In genomic region chr1:8344893-8345507, GRCh38 we compare ENCODE assay signal across 23 cellular contexts. TPM values are rescaled to one million over a fixed set of nuclear protein-coding genes. Genes with fewer than 3 reads are reported as not detected.
A peak's percentile ranks its signal among the peaks of the same experiment; 100 is the strongest.
DNase-seq lines count a peak whose midpoint lies in the region; ATAC-seq and TF ChIP-seq lines count a peak whose summit lies in the region.
"Had no signal": no experiment of that assay in that cellular context is flagged by ENCODE, and none has a peak within 500 bp of the region (broad histone marks: within the 10 kb centered on the region; RNA-seq: fewer than 3 reads in every experiment).

No MANE protein-coding gene starts in this region.

- POLR2A ChIA-PET in IMR-90 (lab: Charles Lee; ENCODE audit: unreplicated experiment) = no interaction called here

- no peak for TF ChIP-seq POLR2A in IMR-90 (IDR thresholded peaks at IDR 0.05; ENCODE audit: low read depth, low read length)

- peak overlapping the region; percentile 49; the same call in 1 of the 2 replicates for H2BK20ac ChIP-seq in IMR-90 (ENCODE audit: low read depth, low read length)

- H3K56ac ChIP-seq in IMR-90 (ENCODE audit: extremely low read depth, insufficient read depth, low read length) = no peak overlapping the region

- peaks cover 12% of the 10 kb centered on the region for H3K9me1 ChIP-seq in IMR-90 (ENCODE audit: insufficient read depth, low read length)

- intact Hi-C loops in natural killer cell (cut with micrococcal nuclease) (no loop called here), IMR-90 (cut with micrococcal nuclease) (no loop called here), left colon (cut with DNase I, micrococcal nuclease) (loop anchor here (5.0 to 10.0 kb wide), 2 partner anchors 330 to 363 kb away; no protein-coding TSS in a partner anchor)

- no peaks in the 10 kb centered on the region for H3K36me3 Mint-ChIP-seq in natural killer cell treated with Interleukin-12 subunit alpha and Interleukin-12 subunit beta and Interleukin-15 and Interleukin-18, amount 100 ng/mL, for 72 hours
- H3K36me3 Mint-ChIP-seq in natural killer cell (no peaks in the 10 kb centered on the region), glutamatergic neuron (ENCODE audit: unreplicated experiment) (peaks cover 11% of the 10 kb centered on the region)
- H3K36me3 Mint-ChIP-seq: CD8-positive, alpha-beta T cell had no signal

- dilution Hi-C loops in IMR-90 (cut with HindIII; ENCODE audit: low sequenced_read_pairs, unreplicated experiment) = no loop called here

- no peaks in the 10 kb centered on the region for H3K27me3 ChIP-seq in IMR-90 (ENCODE audit: control insufficient read depth, insufficient read depth, low read length)

- CTCF ChIA-PET in IMR-90 (lab: Yijun Ruan, JAX) = no interaction called here

- 95 to 100% methylated on average over 2 to 9 of the region's 10 CpGs for WGBS in IMR-90 (ENCODE audit: extremely low coverage in 2 of 2, insufficient read length in 1 of 2), 2 experiments

- ATAC-seq in natural killer cell treated with Interleukin-12 subunit alpha and Interleukin-12 subunit beta and Interleukin-15 and Interleukin-18, amount 100 ng/mL, for 72 hours = no peak
- ATAC-seq in natural killer cell = no peak
- ATAC-seq in IMR-90 (ENCODE audit: low read depth) = no peak
- no peak for ATAC-seq in left colon
- ATAC-seq: CD8-positive, alpha-beta T cell had no signal

- H3K14ac ChIP-seq in IMR-90 (replicated peaks; ENCODE audit: low read depth, low read length) = no peak overlapping the region

- no peaks in the 10 kb centered on the region for H4K20me1 ChIP-seq in IMR-90 (ENCODE audit: insufficient read depth, low read length)

- H3K9me3 ChIP-seq in IMR-90 (ENCODE audit: control insufficient read depth, insufficient read depth, low read length) = no peaks in the 10 kb centered on the region

- no peak overlapping the region for H3K9ac ChIP-seq in IMR-90 (ENCODE audit: low read depth, low read length)

- H4K91ac ChIP-seq in IMR-90 (ENCODE audit: insufficient read depth, low read depth, low read length) = peak overlapping the region; percentile 61

- H2AK5ac ChIP-seq in IMR-90 (ENCODE audit: low read depth, low read length) = peak overlapping the region; percentile 95

- no peaks in the 10 kb centered on the region for H3K9me3 Mint-ChIP-seq in natural killer cell treated with Interleukin-12 subunit alpha and Interleukin-12 subunit beta and Interleukin-15 and Interleukin-18, amount 100 ng/mL, for 72 hours
- no peaks in the 10 kb centered on the region for H3K9me3 Mint-ChIP-seq in natural killer cell
- peaks cover 25% of the 10 kb centered on the region for H3K9me3 Mint-ChIP-seq in glutamatergic neuron (ENCODE audit: unreplicated experiment)
- H3K9me3 Mint-ChIP-seq: CD8-positive, alpha-beta T cell had no signal

- H3K27ac Mint-ChIP-seq in natural killer cell treated with Interleukin-12 subunit alpha and Interleukin-12 subunit beta and Interleukin-15 and Interleukin-18, amount 100 ng/mL, for 72 hours = no peak overlapping the region
- H3K27ac Mint-ChIP-seq in natural killer cell (no peak overlapping the region), glutamatergic neuron (ENCODE audit: unreplicated experiment) (peak overlapping the region; percentile 6)
- H3K27ac Mint-ChIP-seq: CD8-positive, alpha-beta T cell had no signal

- H2BK120ac ChIP-seq in IMR-90 (ENCODE audit: low read depth, low read length) = peak overlapping the region; percentile 60

- peak overlapping the region; percentile 48 for H2BK5ac ChIP-seq in IMR-90 (ENCODE audit: low read depth, low read length, poor library complexity, severe bottlenecking)

- H3K36me3 ChIP-seq in IMR-90 (ENCODE audit: control insufficient read depth, insufficient read depth, low read length) = no peaks in the 10 kb centered on the region

- 0 out of 4 replicates have a peak, but pooled peaks cover 0 to 3% of the 10 kb centered on the region in 2 experiments for H3K79me1 ChIP-seq in IMR-90 (ENCODE audit: low read depth in 1 of 2, low read length in 2 of 2)

- DNase-seq in natural killer cell treated with Interleukin-12 subunit alpha and Interleukin-12 subunit beta and Interleukin-15 and Interleukin-18, amount 100 ng/mL, for 72 hours (ENCODE audit: low spot score) = peak; percentile 34
- DNase-seq in natural killer cell (no peak), IMR-90 (no peak), glutamatergic neuron (no peak), midbrain (lab: John Stamatoyannopoulos, UW) (no peak), globus pallidus (ENCODE audit: low spot score) (no peak), left colon (no peak), medulla oblongata (ENCODE audit: extremely low spot score) (no peak)
- DNase-seq: C1 segment of cervical spinal cord; CD8-positive, alpha-beta T cell; DMS79 treated with DMSO at 0.1 percent for 48 hours; GF-D8; KG1; MM.1S; NCI-H2029; NCI-H446 treated with DMSO at 0.1 percent for 48 hours; NCI-H526; NCI-H82; NK-92 treated with Interleukin-12 subunit alpha and Interleukin-12 subunit beta, amount 100 ng/mL, for 24 hours; PC-9; RPMI8226; SHP77 had no signal

- no peak overlapping the region for H4K8ac ChIP-seq in IMR-90 (ENCODE audit: low read depth in 2 of 2, low read length in 2 of 2)

- no peak for TF ChIP-seq RAD21 in IMR-90 (IDR thresholded peaks at IDR 0.05; ENCODE audit: low read length)

- peak overlapping the region; percentile 60 for H3K4ac ChIP-seq in IMR-90 (ENCODE audit: low read depth, low read length)

- peak overlapping the region; percentile 87 for H2BK15ac ChIP-seq in IMR-90 (ENCODE audit: low read depth, low read length)

- H3K4me2 ChIP-seq in IMR-90 (ENCODE audit: low read depth, low read length) = no peak overlapping the region

- H2AFZ ChIP-seq in IMR-90 (replicated peaks; ENCODE audit: low read length, poor library complexity) = peak overlapping the region; percentile 14
- H2AFZ ChIP-seq: PC-9 had no signal

- in situ Hi-C loops in IMR-90 (cut with MboI; ENCODE audit: low sequenced_read_pairs) = no loop called here

- H3K4me3 ChIP-seq in IMR-90 (ENCODE audit: insufficient read depth, low read depth, low read length) = no peak overlapping the region
- H3K4me3 ChIP-seq: PC-9 had no signal

- no TSS peak for BruUV-seq in IMR-90 (replicated peaks; lab: Mats Ljungman, UMichigan)

- H3K23ac ChIP-seq in IMR-90 (ENCODE audit: low read depth, low read length) = no peak overlapping the region

- peak overlapping the region; percentile 75 for H2AK9ac ChIP-seq in IMR-90 (replicated peaks; ENCODE audit: low read depth, low read length, poor library complexity)

- H4K5ac ChIP-seq in IMR-90 (ENCODE audit: low read depth, low read length) = no peak overlapping the region

- H3K4me1 ChIP-seq in IMR-90 (ENCODE audit: control insufficient read depth, insufficient read depth, low read length) = peaks cover 17% of the 10 kb centered on the region

- H3K4me3 Mint-ChIP-seq in natural killer cell treated with Interleukin-12 subunit alpha and Interleukin-12 subunit beta and Interleukin-15 and Interleukin-18, amount 100 ng/mL, for 72 hours = no peak overlapping the region
- no peak overlapping the region for H3K4me3 Mint-ChIP-seq in natural killer cell
- peak overlapping the region; percentile 5 for H3K4me3 Mint-ChIP-seq in glutamatergic neuron (ENCODE audit: unreplicated experiment)
- H3K4me3 Mint-ChIP-seq: CD8-positive, alpha-beta T cell had no signal

- TF ChIP-seq CTCF in natural killer cell (IDR thresholded peaks at IDR 0.05) (no peak), IMR-90 (conservative IDR thresholded peaks at IDR 0.05; ENCODE audit: low read depth, low read length) (no peak), glutamatergic neuron (IDR thresholded peaks at IDR 0.05; ENCODE audit: partially characterized antibody, unreplicated experiment) (no peak)

- peaks cover 0 to 4% of the 10 kb centered on the region in 2 donors for H3K27me3 Mint-ChIP-seq in natural killer cell treated with Interleukin-12 subunit alpha and Interleukin-12 subunit beta and Interleukin-15 and Interleukin-18, amount 100 ng/mL, for 72 hours
- peaks cover 0 to 8% of the 10 kb centered on the region in 2 donors for H3K27me3 Mint-ChIP-seq in natural killer cell (ENCODE audit: low read depth in 2 of 2)
- H3K27me3 Mint-ChIP-seq in glutamatergic neuron (ENCODE audit: unreplicated experiment) = peaks cover 19% of the 10 kb centered on the region

- no peak overlapping the region for H3K27ac ChIP-seq in IMR-90 (ENCODE audit: insufficient read depth, low read length)

- no peak overlapping the region for H3K18ac ChIP-seq in IMR-90 (ENCODE audit: low read depth, low read length)

- H3K4me1 Mint-ChIP-seq in natural killer cell treated with Interleukin-12 subunit alpha and Interleukin-12 subunit beta and Interleukin-15 and Interleukin-18, amount 100 ng/mL, for 72 hours (ENCODE audit: low read depth in 2 of 2) = peaks cover 0 to 8% of the 10 kb centered on the region in 2 donors
- peaks cover 5 to 6% of the 10 kb centered on the region in 2 donors for H3K4me1 Mint-ChIP-seq in natural killer cell
- peaks cover 17% of the 10 kb centered on the region for H3K4me1 Mint-ChIP-seq in glutamatergic neuron (ENCODE audit: low read depth, unreplicated experiment)

TF ChIP-seq in IMR-90, 13 proteins besides CTCF, POLR2A, EP300 and RAD21 (continues in another document):
- TF ChIP-seq USF2 (IDR thresholded peaks at IDR 0.05; ENCODE audit: low read depth, low read length) (no peak), SMC3 (IDR thresholded peaks at IDR 0.05; ENCODE audit: low read depth, low read length) (no peak), CHD1 (IDR thresholded peaks at IDR 0.05; ENCODE audit: low read depth, low read length) (no peak), MAZ (IDR thresholded peaks at IDR 0.05; ENCODE audit: borderline replicate concordance, low read depth, low read length) (no peak), NFE2L2 (IDR thresholded peaks at IDR 0.05; ENCODE audit: low read depth, low read length) (no peak), BHLHE40 (IDR thresholded peaks at IDR 0.05; ENCODE audit: low read depth, low read length) (no peak), MXI1 (IDR thresholded peaks at IDR 0.05; ENCODE audit: borderline replicate concordance, low read depth, low read length) (no peak), FOS (IDR thresholded peaks at IDR 0.05; ENCODE audit: low read depth, low read length) (no peak)

RNA-seq across cellular contexts. Expression of gene SLC45A1, which starts 27.1 kb away (rescaled TPM):
- total RNA-seq in natural killer cell treated with Interleukin-12 subunit alpha and Interleukin-12 subunit beta and Interleukin-15 and Interleukin-18, amount 100 ng/mL, for 72 hours = under 1 TPM; 0.22 to 0.26 TPM
- total RNA-seq in natural killer cell (under 1 TPM; 0.45 to 0.68 (median 0.52) TPM), IMR-90 (2012; rRNA removed) (0.72 and 0.83 TPM in 2 replicates), glutamatergic neuron (ENCODE audit: unreplicated experiment) (6.1 TPM), left colon (under 1 TPM; 0.70 to 0.73 TPM)
- polyA plus RNA-seq in IMR-90 (2012; rRNA removed) = 3.1 and 3.9 TPM in 2 replicates
- polyA plus RNA-seq in IMR-90 (2012; cell fraction: cytosol; rRNA removed) = 3.4 and 7.6 TPM in 2 replicates
- polyA plus RNA-seq in IMR-90 (2012; cell fraction: nucleus; rRNA removed; ENCODE audit: low replicate concordance) = 2.9 and 7.4 TPM in 2 replicates
- total RNA-seq: SK-MEL-5 had no signal

Comparison
In these comparisons a context has a peak if more than half of its experiments do, and no peak if none do; other contexts are left out.
1. intact Hi-C loops: an anchor here in left colon (5.0 to 10.0 kb wide); none called in natural killer cell and IMR-90.